Comparison of ENCODE assay signal across 8 cellular contexts in the genomic region with DNA sequence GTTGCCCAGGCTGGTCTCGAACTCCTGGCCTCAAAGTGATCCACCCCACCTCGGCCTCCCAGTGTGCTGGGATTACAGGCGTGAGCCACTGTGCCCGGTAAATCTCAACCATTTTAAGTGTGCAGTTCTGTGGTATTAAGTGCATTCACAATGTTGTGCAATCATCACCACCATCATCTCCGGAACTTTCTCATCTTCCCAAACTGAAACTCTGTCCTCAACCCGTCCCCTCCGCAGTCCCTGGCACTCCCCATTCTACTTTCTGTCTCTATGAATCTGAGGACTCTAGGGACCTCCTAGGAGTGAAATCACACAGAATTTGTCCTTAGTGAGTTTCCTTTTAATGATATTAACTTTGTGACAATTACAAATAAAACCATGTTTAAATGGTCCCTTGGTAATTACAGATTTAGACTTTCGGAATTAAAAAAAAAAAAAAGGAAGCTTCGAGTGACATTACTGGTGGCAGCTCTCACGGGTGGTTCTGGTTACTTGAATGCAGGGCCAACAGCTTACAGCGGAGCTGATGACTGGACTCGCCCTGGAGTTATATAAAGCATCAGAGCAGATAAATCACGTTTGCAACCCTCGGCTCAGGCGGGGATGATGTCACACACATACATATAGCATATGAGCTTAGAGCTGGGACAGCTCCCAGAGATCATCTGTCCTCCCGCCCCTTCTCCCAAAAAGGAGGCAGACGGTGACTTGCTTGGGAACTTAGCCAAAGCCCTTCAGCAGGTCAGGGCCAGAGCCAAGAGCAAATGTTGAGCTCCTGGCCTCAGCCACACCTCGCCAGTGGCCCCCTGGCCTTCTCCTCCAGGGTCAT.
A peak's percentile ranks its signal among the peaks of the same experiment; 100 is the strongest.
DNase-seq lines count a peak whose midpoint lies in the region; ATAC-seq and TF ChIP-seq lines count a peak whose summit lies in the region.

No MANE protein-coding gene starts in this region.

- H3K27ac Mint-ChIP-seq in activated CD8-positive, alpha-beta memory T cell treated with anti-CD3 and anti-CD28 coated beads, Interleukin-2, amount 10 ng/mL, durations not matched to agents 7 days and 5 days, result no peak overlapping the region

- H3K4me3 Mint-ChIP-seq in activated CD8-positive, alpha-beta memory T cell treated with anti-CD3 and anti-CD28 coated beads, Interleukin-2, amount 10 ng/mL, durations not matched to agents 7 days and 5 days, result no peak overlapping the region

- CTCF ChIA-PET in activated CD8-positive, alpha-beta memory T cell treated with anti-CD3 and anti-CD28 coated beads, Interleukin-2, amount 10 ng/mL, durations not matched to agents 7 days and 5 days (lab: Charles Lee), result no interaction called here

- H3K4me3 ChIP-seq in fibroblast of the aortic adventitia (ENCODE audit: low read depth, low read length), result no peak overlapping the region

- no peaks in the 10 kb centered on the region for H3K27me3 Mint-ChIP-seq in activated CD8-positive, alpha-beta memory T cell treated with anti-CD3 and anti-CD28 coated beads, Interleukin-2, amount 10 ng/mL, durations not matched to agents 7 days and 5 days

- H3K36me3 Mint-ChIP-seq in activated CD8-positive, alpha-beta memory T cell treated with anti-CD3 and anti-CD28 coated beads, Interleukin-2, amount 10 ng/mL, durations not matched to agents 7 days and 5 days, result no peaks in the 10 kb centered on the region

- H3K9me3 Mint-ChIP-seq in activated CD8-positive, alpha-beta memory T cell treated with anti-CD3 and anti-CD28 coated beads, Interleukin-2, amount 10 ng/mL, durations not matched to agents 7 days and 5 days (ENCODE audit: low read depth), result no peaks in the 10 kb centered on the region

- no peak for TF ChIP-seq CTCF in fibroblast of the aortic adventitia (IDR thresholded peaks at IDR 0.05; ENCODE audit: insufficient read depth, low read length)

- no peak for ATAC-seq in activated CD8-positive, alpha-beta memory T cell treated with anti-CD3 and anti-CD28 coated beads, Interleukin-2, amount 10 ng/mL, durations not matched to agents 7 days and 5 days

- H3K4me1 Mint-ChIP-seq in activated CD8-positive, alpha-beta memory T cell treated with anti-CD3 and anti-CD28 coated beads, Interleukin-2, amount 10 ng/mL, durations not matched to agents 7 days and 5 days, result no peaks in the 10 kb centered on the region

- DNase-seq in COLO668 (lab: John Stamatoyannopoulos, UW; ENCODE audit: unreplicated experiment), result peak; percentile 35
- peak; percentile 37 to 74 for DNase-seq in NCI-H446 (lab: John Stamatoyannopoulos, UW)
- DNase-seq in fibroblast of the aortic adventitia (ENCODE audit: low read depth), result peak; percentile 94
- DNase-seq in occipital lobe (lab: John Stamatoyannopoulos, UW), result peak; percentile 42
- no peak for DNase-seq in Kasumi-1 (lab: John Stamatoyannopoulos, UW)
- no peak for DNase-seq in activated CD4-positive, alpha-beta T cell treated with anti-CD3 and anti-CD28 coated beads for 48 hours
- DNase-seq in activated CD8-positive, alpha-beta memory T cell treated with anti-CD3 and anti-CD28 coated beads, Interleukin-2, amount 10 ng/mL, durations not matched to agents 7 days and 5 days, result no peak
- no peak for DNase-seq in NCI-H69 (lab: John Stamatoyannopoulos, UW)

Comparison
In these comparisons a context has a peak if more than half of its experiments do, and no peak if none do; other contexts are left out.
1. DNase-seq: peak in COLO668 (single experiment), NCI-H446 (2 of 2), fibroblast of the aortic adventitia (single experiment) and occipital lobe (single experiment); none in Kasumi-1 (0 of 2), activated CD4-positive, alpha-beta T cell treated with anti-CD3 and anti-CD28 coated beads for 48 hours (single experiment), activated CD8-positive, alpha-beta memory T cell treated with anti-CD3 and anti-CD28 coated beads, Interleukin-2, amount 10 ng/mL, durations not matched to agents 7 days and 5 days (single experiment) and NCI-H69 (single experiment).